31 cellular contexts compared by ENCODE assay signal in genomic region chr11:134975866-134976265, GRCh38.
"Had no signal": no experiment of that assay in that cellular context is flagged by ENCODE, and none has a peak within 500 bp of the region (broad histone marks: within the 10 kb centered on the region; RNA-seq: fewer than 3 reads in every experiment).

No MANE protein-coding gene starts in this region.

- ATAC-seq: activated CD4-positive, CD25-positive, alpha-beta regulatory T cell treated with anti-CD3 and anti-CD28 coated beads, Interleukin-2, amount 50 U/mL, for 24 hours; activated CD8-positive, alpha-beta T cell treated with anti-CD3 and anti-CD28 coated beads for 36 hours; activated T-cell treated with anti-CD3 and anti-CD28 coated beads, Interleukin-2, amount 50 U/mL, for 4 hours; activated T-helper 17 cell treated with anti-CD3 and anti-CD28 coated beads, Interleukin-2, amount 50 U/mL, for 72 hours; T-helper 17 cell had no signal

- H3K4me3 ChIP-seq: colonic mucosa had no signal

- H3K9me3 ChIP-seq: colonic mucosa had no signal

- H3K9me3 Mint-ChIP-seq: activated B cell treated with CpG ODN at 0.5 μM for 24 hours; activated T-cell treated with anti-CD3 and anti-CD28 coated beads, Interleukin-2, amount 50 U/mL, for 4 hours; activated T-helper 17 cell treated with anti-CD3 and anti-CD28 coated beads, Interleukin-2, amount 50 U/mL, for 72 hours; T-helper 2 cell treated with Interferon-gamma antibody and Interleukin-4, amounts not matched to agents 5 μg/mL and 100 μg/mL, for 36 hours had no signal

- H3K27me3 ChIP-seq: colonic mucosa had no signal

- H3K4me1 Mint-ChIP-seq: activated B cell treated with CpG ODN at 0.5 μM for 24 hours; activated T-helper 17 cell treated with anti-CD3 and anti-CD28 coated beads, Interleukin-2, amount 50 U/mL, for 72 hours had no signal

- H3K4me1 ChIP-seq: colonic mucosa had no signal

- H3K36me3 Mint-ChIP-seq: activated naive CD8-positive, alpha-beta T cell had no signal

- H3K36me3 ChIP-seq: colonic mucosa, WERI-Rb-1 had no signal

- H3K27ac ChIP-seq: colonic mucosa, epithelial cell of prostate, WERI-Rb-1 had no signal

- H3K27me3 Mint-ChIP-seq: activated B cell treated with CpG ODN at 0.5 μM for 24 hours; activated CD8-positive, alpha-beta T cell treated with anti-CD3 and anti-CD28 coated beads for 36 hours had no signal

- H3K4me3 Mint-ChIP-seq: activated B cell treated with CpG ODN at 0.5 μM for 24 hours; activated CD8-positive, alpha-beta T cell treated with anti-CD3 and anti-CD28 coated beads for 36 hours; activated naive CD8-positive, alpha-beta T cell; activated T-cell treated with anti-CD3 and anti-CD28 coated beads, Interleukin-2, amount 50 U/mL, for 4 hours; activated T-helper 17 cell treated with anti-CD3 and anti-CD28 coated beads, Interleukin-2, amount 50 U/mL, for 72 hours; T-helper 17 cell; T-helper 2 cell treated with Interferon-gamma antibody and Interleukin-4, amounts not matched to agents 5 μg/mL and 100 μg/mL, for 36 hours had no signal

- FAIRE-seq: astrocyte, endometrium, endothelial cell of umbilical vein, frontal cortex had no signal

- H3K27ac Mint-ChIP-seq: activated B cell treated with CpG ODN at 0.5 μM for 24 hours; activated CD8-positive, alpha-beta T cell treated with anti-CD3 and anti-CD28 coated beads for 36 hours; activated naive CD8-positive, alpha-beta T cell; activated T-helper 17 cell treated with anti-CD3 and anti-CD28 coated beads, Interleukin-2, amount 50 U/mL, for 72 hours; T-helper 17 cell; T-helper 2 cell treated with Interferon-gamma antibody and Interleukin-4, amounts not matched to agents 5 μg/mL and 100 μg/mL, for 36 hours had no signal

- DNase-seq: activated B cell treated with CpG ODN at 0.5 μM for 24 hours; activated CD4-positive, alpha-beta T cell treated with anti-CD3 and anti-CD28 coated beads for 48 hours; activated CD4-positive, alpha-beta T cell treated with anti-CD3 and anti-CD28 coated beads, Interleukin-2, amount 50 U/mL, for 1 hour; activated CD4-positive, alpha-beta T cell treated with anti-CD3 and anti-CD28 coated beads, Interleukin-2, amount 50 U/mL, for 48 hours; activated CD8-positive, alpha-beta memory T cell treated with anti-CD3 and anti-CD28 coated beads for 24 hours; activated CD8-positive, alpha-beta T cell treated with anti-CD3 and anti-CD28 coated beads for 36 hours; activated effector memory CD4-positive, alpha-beta T cell treated with Interleukin-2 at 50 U/mL for 16 hours; activated gamma-delta T cell treated with Interleukin-2 at 50 U/mL for 16 hours; activated naive CD4-positive, alpha-beta T cell treated with anti-CD3 and anti-CD28 coated beads, Interleukin-2, amount 50 U/mL, for 16 hours; activated naive CD4-positive, alpha-beta T cell treated with Interleukin-2 at 50 U/mL for 16 hours; activated T-cell treated with anti-CD3 and anti-CD28 coated beads, Interleukin-2, amount 50 U/mL, for 4 hours; amniotic stem cell; anterior cingulate cortex; central memory CD4-positive, alpha-beta T cell; cerebellar nuclear complex; colonic mucosa; effector CD8-positive, alpha-beta T cell; foreskin fibroblast; T-helper 1 cell; T-helper 17 cell; T1000; WERI-Rb-1 had no signal
